ENCODE assay signal across 8 cellular contexts in genomic region chr14:24195186-24196070, GRCh38. TPM values are rescaled to one million over a fixed set of nuclear protein-coding genes. Genes with fewer than 3 reads are reported as not detected.
DNase-seq lines count a peak whose midpoint lies in the region; TF ChIP-seq lines count a peak whose summit lies in the region.

Gene TM9SF1, minus strand, starts transcription at chr14:24195441. Its CDS starts 422 bp downstream, at chr14:24195019.

- DNase-seq in COR-L47 (lab: John Stamatoyannopoulos, UW): peak; percentile 76
- peak; percentile 94 for DNase-seq in GM20000 (ENCODE audit: low spot score)
- peak; percentile 46 for DNase-seq in HS-5 (ENCODE audit: low read depth)
- peak; percentile 84 for DNase-seq in NOMO-1 treated with dmso at 0.1 percent for 144 hours (lab: John Stamatoyannopoulos, UW; ENCODE audit: unreplicated experiment)
- peak; percentile 82 for DNase-seq in activated CD8-positive, alpha-beta memory T cell treated with anti-CD3 and anti-CD28 coated beads, Interleukin-2, amount 50 U/mL, for 1 hour (ENCODE audit: extremely low read depth)
- peak; percentile 83 for DNase-seq in midbrain (lab: John Stamatoyannopoulos, UW)
- DNase-seq in stimulated activated CD8-positive, alpha-beta memory T cell treated with anti-CD3 and anti-CD28 coated beads, Interleukin-15, amount 100 ng/mL, for 48 hours (ENCODE audit: low read depth in 2 of 2): peak; percentile 80 to 83

- in situ Hi-C loops in endometrial microvascular endothelial cells (cut with HindIII; ENCODE audit: inconsistent ontology term, low pct_unique_long_range_greater_than_20kb, low sequenced_read_pairs): no loop called here

- TF ChIP-seq CTCF in GM20000 (IDR thresholded peaks at IDR 0.05; ENCODE audit: extremely low read depth, missing control alignments): no peak

RNA-seq across cellular contexts. Expression of gene TM9SF1, which starts in this region (rescaled TPM):
- total RNA-seq in endometrial microvascular endothelial cells (ENCODE audit: inconsistent ontology term): 83.3 TPM

Comparison
In these comparisons a context has a peak if more than half of its experiments do, and no peak if none do; other contexts are left out.
1. Peak in every context shown above with its lines: DNase-seq.